8 cellular contexts compared by ENCODE assay signal in the genomic region with DNA sequence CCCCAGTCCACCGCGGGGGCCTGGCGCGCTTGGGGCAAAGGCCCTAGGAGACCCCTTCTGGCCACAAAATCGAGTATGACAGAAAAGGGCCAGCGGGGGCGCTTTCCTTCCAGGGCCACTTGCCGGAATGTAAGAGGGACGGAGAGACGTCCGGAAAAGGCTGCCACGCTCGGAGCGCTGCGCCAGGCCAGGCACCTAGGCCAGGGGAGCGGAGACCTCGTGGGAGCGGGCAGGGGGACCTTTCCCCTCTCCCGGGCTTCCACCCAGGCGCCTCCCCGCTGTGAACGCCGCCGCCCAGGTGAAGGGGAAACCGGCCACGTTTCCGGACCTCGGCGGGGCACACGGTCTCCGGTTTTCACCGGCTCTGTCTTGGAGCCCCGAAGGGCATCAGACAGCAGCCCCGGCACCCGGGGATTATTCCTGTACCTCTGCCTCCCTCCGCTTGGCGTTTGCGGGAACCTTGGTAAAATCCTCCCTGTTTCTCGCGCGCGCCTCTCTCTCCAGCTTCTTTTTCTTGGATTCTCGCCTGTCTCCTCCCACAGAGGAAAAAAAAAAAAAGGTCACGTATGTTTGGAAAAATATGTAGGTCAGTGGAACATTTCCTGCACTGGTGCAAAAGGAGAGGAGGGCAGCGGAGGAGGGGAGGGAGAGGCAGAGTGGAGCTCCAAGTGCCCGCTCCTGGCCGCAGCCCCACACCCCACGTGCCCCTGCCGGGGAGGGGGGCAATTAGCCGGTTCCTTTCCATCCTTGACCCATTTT. TPM values are rescaled to one million over a fixed set of nuclear protein-coding genes. Genes with fewer than 3 reads are reported as not detected.
DNase-seq lines count a peak whose midpoint lies in the region; ATAC-seq, FAIRE-seq and TF ChIP-seq lines count a peak whose summit lies in the region.

No MANE protein-coding gene starts in this region.

- peak overlapping the region; percentile 72 for H3K4me3 ChIP-seq in GM23338
- H3K4me3 ChIP-seq in dorsolateral prefrontal cortex, result peak overlapping the region; percentile 33 to 83 (median 70)
- peak overlapping the region; percentile 76 to 96 (median 87) for H3K4me3 ChIP-seq in HepG2 (replicated peaks in 1 of 3; ENCODE audit: insufficient read depth in 1 of 3, low read depth in 2 of 3, low read length in 3 of 3)
- peak overlapping the region; percentile 63 to 94 (median 83) for H3K4me3 ChIP-seq in stomach

- peak overlapping the region; percentile 75 for H3K4me3 Mint-ChIP-seq in GM23338
- H3K4me3 Mint-ChIP-seq in T-helper 1 cell treated with Interleukin-12 subunit alpha and Interleukin-12 subunit beta and Interleukin-4 antibody, amounts not matched to agents 30 μg/mL and 1 μg/mL, for 36 hours, result peak overlapping the region; percentile 63

- ATAC-seq in GM23338 (peak; percentile 61), HepG2 (peak; percentile 71), GM21825 (IDR thresholded peaks at IDR 0.05; ENCODE audit: unreplicated experiment) (no peak)

- H3K36me3 ChIP-seq in GM23338 (ENCODE audit: insufficient read depth) (no peaks in the 10 kb centered on the region), HepG2 (replicated peaks in 1 of 2; ENCODE audit: control insufficient read depth in 1 of 2, insufficient read depth in 2 of 2, low read length in 2 of 2) (0 out of 5 replicates have a peak, but pooled peaks cover 0 to 2% of the 10 kb centered on the region in 2 experiments), stomach (no peaks in the 10 kb centered on the region)

- no peak; a peak in 1 of 4 replicates for TF ChIP-seq EP300 in HepG2 (IDR thresholded peaks at IDR 0.05; ENCODE audit: low read depth in 2 of 2, low read length in 2 of 2)
- TF ChIP-seq EP300 in HepG2 (CRISPR knock-in tag; IDR thresholded peaks at IDR 0.05; ENCODE audit: borderline replicate concordance), result no peak
- TF ChIP-seq EP300 in stomach (IDR thresholded peaks at IDR 0.05), result no peak

- peak overlapping the region; percentile 89 for H3K9ac ChIP-seq in HepG2 (ENCODE audit: insufficient read depth, low read depth, low read length)

- TF ChIP-seq POLR2A in HepG2 (IDR thresholded peaks at IDR 0.05; ENCODE audit: insufficient read depth in 1 of 2, low read depth in 2 of 2, low read length in 2 of 2) (peak; percentile 69 to 70), stomach (IDR thresholded peaks at IDR 0.05) (peak in 2 of 4 donors; percentile 48 to 49)

- H3K4me2 ChIP-seq in GM23338, result peak overlapping the region; percentile 97
- H3K4me2 ChIP-seq in HepG2 (ENCODE audit: low read depth, low read length), result peak overlapping the region; percentile 93

- no peaks in the 10 kb centered on the region for H3F3A ChIP-seq in GM23338 (replicated peaks; ENCODE audit: low read depth)

- in situ Hi-C loops in HepG2 (cut with HindIII; ENCODE audit: extremely low pct_ligation_motif_present, low pct_unique_long_range_greater_than_20kb), result loop anchor here (5.0 kb wide), 1 partner anchor 36 kb away; no protein-coding TSS in a partner anchor

- no peak for FAIRE-seq in HepG2 (lab: Jason Lieb, UNC)

- H3K4me1 Mint-ChIP-seq in GM23338, result peaks cover 36% of the 10 kb centered on the region
- peaks cover 6% of the 10 kb centered on the region for H3K4me1 Mint-ChIP-seq in T-helper 1 cell treated with Interleukin-12 subunit alpha and Interleukin-12 subunit beta and Interleukin-4 antibody, amounts not matched to agents 30 μg/mL and 1 μg/mL, for 36 hours (ENCODE audit: low read depth)

- H3K27me3 Mint-ChIP-seq in GM23338 (ENCODE audit: insufficient read depth, low read depth, poor library complexity), result peaks cover 53% of the 10 kb centered on the region
- H3K27me3 Mint-ChIP-seq in T-helper 1 cell treated with Interleukin-12 subunit alpha and Interleukin-12 subunit beta and Interleukin-4 antibody, amounts not matched to agents 30 μg/mL and 1 μg/mL, for 36 hours (ENCODE audit: low read depth), result peaks cover 54% of the 10 kb centered on the region

- POLR2A ChIA-PET in HepG2 (lab: Yijun Ruan, JAX), result interaction anchor here (0.7 to 2.6 kb wide), 14 partner anchors 9 to 183 kb away, joined by 3 to 22 read pairs (median 4); partner anchors contain the start of gene RPL31

- H3K27me3 ChIP-seq in GM23338 (ENCODE audit: insufficient read depth), result peaks cover 64% of the 10 kb centered on the region
- H3K27me3 ChIP-seq in dorsolateral prefrontal cortex, result peaks cover 0 to 23% (median 0%) of the 10 kb centered on the region in 45 donors
- H3K27me3 ChIP-seq in HepG2 (ENCODE audit: control insufficient read depth in 1 of 2, insufficient read depth in 2 of 2, low read length in 2 of 2), result no peaks in the 10 kb centered on the region; a peak in 1 of 5 replicates
- H3K27me3 ChIP-seq in stomach, result peaks cover 0 to 40% (median 11%) of the 10 kb centered on the region in 3 donors

- H3K27ac ChIP-seq in GM23338 (ENCODE audit: low read depth), result no peak overlapping the region
- peak overlapping the region in 56 of 59 donors; percentile 18 to 94 (median 81) for H3K27ac ChIP-seq in dorsolateral prefrontal cortex
- peak overlapping the region; percentile 65 for H3K27ac ChIP-seq in HepG2 (ENCODE audit: extremely low read length, insufficient read depth, low read length)
- peak overlapping the region; percentile 82 to 94 (median 92) for H3K27ac ChIP-seq in stomach

- H3K79me2 ChIP-seq in GM23338 (replicated peaks; ENCODE audit: insufficient read depth) (no peaks in the 10 kb centered on the region), HepG2 (ENCODE audit: insufficient read depth, low read length) (peaks cover 36% of the 10 kb centered on the region)

- H2AFZ ChIP-seq in GM23338 (peak overlapping the region; percentile 95), HepG2 (ENCODE audit: low read length) (no peak overlapping the region)

- 2% methylated on average over 23 of the region's 50 CpGs for WGBS in HepG2 (ENCODE audit: low lambda C conversion rate)
- whole genome bisulfite sequencing in stomach, 5 donors, result 1 to 3% (median 2%) methylated on average over 36 to 50 of the region's 50 CpGs

- H3K9me3 Mint-ChIP-seq in GM23338, result no peaks in the 10 kb centered on the region
- H3K9me3 Mint-ChIP-seq in T-helper 1 cell treated with Interleukin-12 subunit alpha and Interleukin-12 subunit beta and Interleukin-4 antibody, amounts not matched to agents 30 μg/mL and 1 μg/mL, for 36 hours, result no peaks in the 10 kb centered on the region

- TF ChIP-seq CTCF in GM23338 (conservative IDR thresholded peaks at IDR 0.05; ENCODE audit: low read depth in 2 of 2) (peak; percentile 37 to 45), dorsolateral prefrontal cortex (IDR thresholded peaks at IDR 0.05 in 54 of 56, conservative IDR thresholded peaks at IDR 0.05 in 2 of 56; ENCODE audit: low read depth in 1 of 56, partially characterized antibody in 56 of 56) (peak in 20 of 56 donors; percentile 11 to 40 (median 28)), HepG2 (CRISPR knock-in tag; IDR thresholded peaks at IDR 0.05) (peak; percentile 81), stomach (IDR thresholded peaks at IDR 0.05) (peak in 2 of 7 experiments; percentile 10 to 23)

- DNase-seq in GM23338 (ENCODE audit: low spot score) (peak; percentile 80), dorsolateral prefrontal cortex (peak in 5 of 10 donors; percentile 25 to 49 (median 46)), HepG2 (ENCODE audit: low spot score) (peak; percentile 78), stomach (peak; percentile 82), SKM-1 treated with dmso at 0.1 percent for 144 hours (lab: John Stamatoyannopoulos, UW; ENCODE audit: unreplicated experiment) (no peak), NCI-H1092 (lab: John Stamatoyannopoulos, UW) (no peak)

- H3K9me2 ChIP-seq in GM23338 (ENCODE audit: insufficient read depth), result no peaks in the 10 kb centered on the region

- TSS peak; percentile 17 for BruUV-seq in HepG2 (replicated peaks; lab: Mats Ljungman, UMichigan)

- peak; percentile 85 for TF ChIP-seq RAD21 in HepG2 (CRISPR knock-in tag; IDR thresholded peaks at IDR 0.05)

- intact Hi-C loops in dorsolateral prefrontal cortex (cut with DNase I) (loop anchor here (10.0 kb wide), 2 partner anchors 176 to 204 kb away; no protein-coding TSS in a partner anchor), HepG2 (cut with micrococcal nuclease; ENCODE audit: unreplicated experiment) (loop anchor here (1.0 kb wide), 1 partner anchor 88 kb away; no protein-coding TSS in a partner anchor), stomach (cut with DNase I; ENCODE audit: low total_unique reads) (no loop called here)

- no peaks in the 10 kb centered on the region; the same call in 2 of the 3 replicates for H3K36me3 Mint-ChIP-seq in GM23338 (ENCODE audit: low read depth)
- no peaks in the 10 kb centered on the region for H3K36me3 Mint-ChIP-seq in T-helper 1 cell treated with Interleukin-12 subunit alpha and Interleukin-12 subunit beta and Interleukin-4 antibody, amounts not matched to agents 30 μg/mL and 1 μg/mL, for 36 hours (ENCODE audit: low read depth)

- no peaks in the 10 kb centered on the region; the same call in 1 of the 2 replicates for H4K20me1 ChIP-seq in GM23338 (replicated peaks; ENCODE audit: insufficient read depth)
- H4K20me1 ChIP-seq in HepG2 (ENCODE audit: insufficient read depth, low read length), result peaks cover 7% of the 10 kb centered on the region; the same call in 1 of the 2 replicates

- H3K27ac Mint-ChIP-seq in GM23338, result no peak overlapping the region
- no peak overlapping the region for H3K27ac Mint-ChIP-seq in T-helper 1 cell treated with Interleukin-12 subunit alpha and Interleukin-12 subunit beta and Interleukin-4 antibody, amounts not matched to agents 30 μg/mL and 1 μg/mL, for 36 hours

- CTCF ChIA-PET in HepG2 (lab: Yijun Ruan, JAX; ENCODE audit: low intra/inter-chr PET ratio, low total read pairs), result interaction anchor here (0.9 to 1.8 kb wide), 5 partner anchors 84 to 165 kb away, joined by 4 to 12 read pairs (median 4); no protein-coding TSS in a partner anchor

- H3K4me1 ChIP-seq in GM23338 (ENCODE audit: insufficient read depth) (peaks cover 15% of the 10 kb centered on the region), HepG2 (ENCODE audit: insufficient read depth, low read length) (peaks cover 71% of the 10 kb centered on the region), stomach (peaks cover 29 to 74% (median 50%) of the 10 kb centered on the region in 4 donors)

- H3K9me3 ChIP-seq in HepG2 (ENCODE audit: low read length) (no peaks in the 10 kb centered on the region), stomach (no peaks in the 10 kb centered on the region)

RNA-seq across cellular contexts. Expression of gene NPAS2, which starts 1.2 kb away (rescaled TPM):
- 0.56 and 0.58 TPM in 2 replicates for total RNA-seq in GM23338 (2014; rRNA removed; shearing (Covaris generic))
- polyA plus RNA-seq in GM23338 (2016; fragmentation: Nextera tagmentation; extraction: Ambion mirVana) (1.0 and 1.1 TPM in 2 replicates), HepG2 (2011; rRNA removed) (37.5 and 48.9 TPM in 2 replicates), stomach (10 to 100 TPM; 13.1 to 32.2 (median 23.7) TPM)
- total RNA-seq in dorsolateral prefrontal cortex (10 to 100 TPM; 23.5 to 96.6 (median 54.7) TPM), HepG2 (2016; rRNA removed; fragmentation: Illumina TruSeq; extraction: Trizol) (14.8 and 16.8 TPM in 2 replicates), stomach (100 to 1,000 TPM in 1 of 5 donors, 10 to 100 TPM in 4; 18.0 to 148 (median 33.9) TPM)
- total RNA-seq in HepG2 (2016; cell fraction: cytosol; rRNA removed; fragmentation: Illumina TruSeq; extraction: Trizol; ENCODE audit: low read depth), result 22.8 and 25.5 TPM in 2 replicates
- total RNA-seq in HepG2 (2016; cell fraction: insoluble cytoplasmic fraction; rRNA removed; fragmentation: Illumina TruSeq; extraction: Trizol), result 15.0 and 18.3 TPM in 2 replicates
- 27.5 and 27.7 TPM in 2 replicates for total RNA-seq in HepG2 (2016; cell fraction: membrane; rRNA removed; fragmentation: Illumina TruSeq; extraction: Trizol)
- 28.5 and 41.7 TPM in 2 replicates for total RNA-seq in HepG2 (2016; cell fraction: nucleus; rRNA removed; fragmentation: Illumina TruSeq; extraction: Trizol)
- polyA plus RNA-seq in HepG2 (2011; cell fraction: cytosol; rRNA removed), result 22.7 and 29.0 TPM in 2 replicates
- 178 and 216 TPM in 2 replicates for polyA plus RNA-seq in HepG2 (2011; cell fraction: nucleus; rRNA removed)
- polyA plus RNA-seq in HepG2 (2012), result 24.2 and 33.9 TPM in 2 replicates
- 23.0 and 27.5 TPM in 2 replicates for polyA plus RNA-seq in HepG2 (2016; cell fraction: cytosol; fragmentation: Illumina TruSeq; extraction: Trizol; ENCODE audit: low read depth)
- 31.5 and 44.8 TPM in 2 replicates for polyA plus RNA-seq in HepG2 (2016; cell fraction: insoluble cytoplasmic fraction; fragmentation: Illumina TruSeq; extraction: Trizol; ENCODE audit: low read depth)
- polyA plus RNA-seq in HepG2 (2016; cell fraction: membrane; fragmentation: Illumina TruSeq; extraction: Trizol; ENCODE audit: low read depth), result 52.0 and 66.4 TPM in 2 replicates
- 112 and 136 TPM in 2 replicates for polyA plus RNA-seq in HepG2 (2016; cell fraction: nucleus; fragmentation: Illumina TruSeq; extraction: Trizol; ENCODE audit: insufficient read depth, low read depth)
- 6.3 and 50.0 TPM in 2 replicates for polyA minus RNA-seq in HepG2 (2011; rRNA and poly(A)+ RNA removed; ENCODE audit: low replicate concordance)
- polyA minus RNA-seq in HepG2 (2011; cell fraction: cytosol; rRNA and poly(A)+ RNA removed), result 39.0 and 60.4 TPM in 2 replicates
- 83.3 and 89.8 TPM in 2 replicates for polyA minus RNA-seq in HepG2 (2011; cell fraction: nucleus; rRNA and poly(A)+ RNA removed)

Comparison
In these comparisons a context has a peak if more than half of its experiments do, and no peak if none do; other contexts are left out.
1. DNase-seq: peak in GM23338 (single experiment), HepG2 (single experiment) and stomach (single experiment); none in SKM-1 treated with dmso at 0.1 percent for 144 hours (single experiment) and NCI-H1092 (single experiment).
2. Peak in every context shown above with its lines, with median percentiles within 50 percentile points of each other: H3K4me3 ChIP-seq.